In genomic region chr7:102531583-102531982, GRCh38 we compare ENCODE assay signal across 14 cellular contexts. TPM values are rescaled to one million over a fixed set of nuclear protein-coding genes. Genes with fewer than 3 reads are reported as not detected.
DNase-seq lines count a peak whose midpoint lies in the region; ATAC-seq and TF ChIP-seq lines count a peak whose summit lies in the region.
"Not testable (repeated sequence)": the region's sequence is repeated elsewhere in the genome, so short reads cannot be mapped to it uniquely, and the experiment has no call there.
"Had no signal": no experiment of that assay in that cellular context is flagged by ENCODE, and none has a peak within 500 bp of the region (broad histone marks: within the 10 kb centered on the region; RNA-seq: fewer than 3 reads in every experiment).

No MANE protein-coding gene starts in this region.

- intact Hi-C loops in CD14-positive monocyte (cut with micrococcal nuclease); activated CD4-positive, alpha-beta T cell treated with anti-CD3 and anti-CD28 coated beads, Interleukin-2, amount 10 ng/mL, durations not matched to agents 24 days and 14 days (cut with micrococcal nuclease); left ventricle myocardium inferior (cut with micrococcal nuclease); psoas muscle (cut with DNase I); upper lobe of right lung (cut with DNase I): not testable (repeated sequence)

- H3K27me3 ChIP-seq in foreskin keratinocyte; left ventricle myocardium inferior (ENCODE audit: low read depth); lung (ENCODE audit: control insufficient read depth, insufficient read depth); psoas muscle (ENCODE audit: insufficient read depth in 3 of 3, low read length in 2 of 3); upper lobe of right lung: not testable (repeated sequence)

- no CpG with 5 or more reads among the region's 7 CpGs for WGBS in lung, 2 donors
- WGBS in psoas muscle, 3 donors = no CpG with 5 or more reads among the region's 7 CpGs

- H3K36me3 Mint-ChIP-seq in CD14-positive monocyte; activated CD4-positive, alpha-beta T cell treated with anti-CD3 and anti-CD28 coated beads, Interleukin-2, amount 10 ng/mL, durations not matched to agents 24 days and 14 days (ENCODE audit: low read depth): not testable (repeated sequence)

- H3K4me1 ChIP-seq in foreskin keratinocyte; left ventricle myocardium inferior; lung (ENCODE audit: control insufficient read depth in 2 of 2, insufficient read depth in 2 of 2, low read length in 2 of 2); psoas muscle; upper lobe of right lung: not testable (repeated sequence)

- not testable (repeated sequence) for H3K27ac Mint-ChIP-seq in CD14-positive monocyte; activated CD4-positive, alpha-beta T cell treated with anti-CD3 and anti-CD28 coated beads, Interleukin-2, amount 10 ng/mL, durations not matched to agents 24 days and 14 days

- H3K36me3 ChIP-seq in left ventricle myocardium inferior; lung (ENCODE audit: control insufficient read depth in 2 of 2, insufficient read depth in 2 of 2, low read length in 2 of 2); psoas muscle (ENCODE audit: insufficient read depth in 1 of 2, low read depth in 1 of 2); upper lobe of right lung: not testable (repeated sequence)

- H3K9me3 ChIP-seq in left ventricle myocardium inferior (replicated peaks); lung (ENCODE audit: control insufficient read depth in 2 of 2, insufficient read depth in 1 of 2, low read length in 1 of 2); psoas muscle; upper lobe of right lung: not testable (repeated sequence)

- H3K27me3 Mint-ChIP-seq in CD14-positive monocyte (ENCODE audit: low read depth in 3 of 3); activated CD4-positive, alpha-beta T cell treated with anti-CD3 and anti-CD28 coated beads, Interleukin-2, amount 10 ng/mL, durations not matched to agents 24 days and 14 days: not testable (repeated sequence)

- H3K4me1 Mint-ChIP-seq in CD14-positive monocyte; activated CD4-positive, alpha-beta T cell treated with anti-CD3 and anti-CD28 coated beads, Interleukin-2, amount 10 ng/mL, durations not matched to agents 24 days and 14 days: not testable (repeated sequence)

- not testable (repeated sequence) for H3K4me3 Mint-ChIP-seq in CD14-positive monocyte; activated CD4-positive, alpha-beta T cell treated with anti-CD3 and anti-CD28 coated beads, Interleukin-2, amount 10 ng/mL, durations not matched to agents 24 days and 14 days

- not testable (repeated sequence) for TF ChIP-seq CTCF in CD14-positive monocyte (IDR thresholded peaks at IDR 0.05); foreskin keratinocyte (conservative IDR thresholded peaks at IDR 0.05); left ventricle myocardium inferior (IDR thresholded peaks at IDR 0.05; ENCODE audit: borderline replicate concordance); lung (IDR thresholded peaks at IDR 0.05; ENCODE audit: control extremely low read depth, extremely low read depth); psoas muscle (IDR thresholded peaks at IDR 0.05); upper lobe of right lung (IDR thresholded peaks at IDR 0.05)

- peak; percentile 62 for ATAC-seq in foreskin keratinocyte
- ATAC-seq in left lobe of liver = peak; percentile 22
- ATAC-seq in lung (ENCODE audit: insufficient read depth, low FRiP score); psoas muscle: not testable (repeated sequence)
- ATAC-seq in upper lobe of right lung = peak; percentile 43

- not testable (repeated sequence) for H3K27ac ChIP-seq in foreskin keratinocyte; left ventricle myocardium inferior (replicated peaks); lung (ENCODE audit: low read depth in 1 of 2, low read length in 1 of 2); psoas muscle; upper lobe of right lung

- H3K9me3 Mint-ChIP-seq in CD14-positive monocyte; activated CD4-positive, alpha-beta T cell treated with anti-CD3 and anti-CD28 coated beads, Interleukin-2, amount 10 ng/mL, durations not matched to agents 24 days and 14 days: not testable (repeated sequence)

- H3K4me3 ChIP-seq in left ventricle myocardium inferior, lung, psoas muscle, upper lobe of right lung: not testable (repeated sequence)

- DNase-seq in CD14-positive monocyte (ENCODE audit: low spot score) = peak; percentile 4
- peak; percentile 36 for DNase-seq in activated CD4-positive, alpha-beta T cell treated with anti-CD3 and anti-CD28 coated beads, Interleukin-2, amount 10 ng/mL, durations not matched to agents 24 days and 14 days
- DNase-seq in foreskin keratinocyte = not testable (repeated sequence)
- peak; percentile 15 for DNase-seq in left ventricle myocardium inferior
- peak; percentile 46 for DNase-seq in left lobe of liver (ENCODE audit: low spot score)
- peak; percentile 36 for DNase-seq in lung (ENCODE audit: low spot score)
- DNase-seq in psoas muscle = peak; percentile 6 to 30
- DNase-seq in upper lobe of right lung = peak; percentile 68

RNA-seq across cellular contexts. Expression of gene UPK3BL2, which starts 11.9 kb away (rescaled TPM):
- polyA plus RNA-seq in CD14-positive monocyte (under 1 TPM; 0.30 to 0.39 TPM), foreskin keratinocyte (1.5 and 5.2 TPM in 2 replicates), lung (10 to 100 TPM; 12.5 to 17.3 TPM), psoas muscle (1 to 10 TPM in 2 of 3 donors, under 1 TPM in 1; 0.88 to 6.2 (median 2.4) TPM)
- 14.1 and 19.2 TPM in 2 replicates for total RNA-seq in activated CD4-positive, alpha-beta T cell treated with anti-CD3 and anti-CD28 coated beads, Interleukin-2, amount 10 ng/mL, durations not matched to agents 24 days and 14 days
- total RNA-seq in foreskin keratinocyte (1.3 and 3.1 TPM in 2 replicates), left ventricle myocardium inferior (2.9 TPM), left lobe of liver (8.5 TPM), lung (10 to 100 TPM; 17.4 to 23.7 TPM), psoas muscle (10 to 100 TPM in 1 of 4 donors, 1 to 10 TPM in 3; 1.7 to 11.1 (median 4.3) TPM), upper lobe of right lung (19.3 TPM)
- total RNA-seq: G401 had no signal

RNA-seq across cellular contexts. Expression of gene RASA4B, which starts 14.0 kb away (rescaled TPM):
- polyA plus RNA-seq in CD14-positive monocyte = 10 to 100 TPM in 1 of 2 donors, 1 to 10 TPM in 1; 6.3 to 20.1 TPM
- total RNA-seq in activated CD4-positive, alpha-beta T cell treated with anti-CD3 and anti-CD28 coated beads, Interleukin-2, amount 10 ng/mL, durations not matched to agents 24 days and 14 days = 27.1 and 28.6 TPM in 2 replicates
- 0.51 and 0.53 TPM in 2 replicates for total RNA-seq in foreskin keratinocyte
- 0.16 and 0.29 TPM in 2 replicates for polyA plus RNA-seq in foreskin keratinocyte
- total RNA-seq in left ventricle myocardium inferior = 5.7 TPM
- total RNA-seq in left lobe of liver = 2.9 TPM
- total RNA-seq in lung = 10 to 100 TPM in 1 of 2 donors, 1 to 10 TPM in 1; 9.7 to 11.4 TPM
- polyA plus RNA-seq in lung = 10 to 100 TPM in 1 of 2 donors, 1 to 10 TPM in 1; 7.3 to 24.6 TPM
- total RNA-seq in psoas muscle = 100 to 1,000 TPM in 1 of 4 donors, 10 to 100 TPM in 3; 85.1 to 139 (median 88.8) TPM
- polyA plus RNA-seq in psoas muscle = 100 to 1,000 TPM in 1 of 3 donors, 10 to 100 TPM in 2; 29.5 to 116 (median 49.0) TPM
- total RNA-seq in upper lobe of right lung = 30.0 TPM

RNA-seq across cellular contexts. Expression of gene SPDYE2, which starts 19.4 kb away (rescaled TPM):
- polyA plus RNA-seq in CD14-positive monocyte = not detected
- total RNA-seq in activated CD4-positive, alpha-beta T cell treated with anti-CD3 and anti-CD28 coated beads, Interleukin-2, amount 10 ng/mL, durations not matched to agents 24 days and 14 days = 0.19 TPM in 1 of 2 replicates, not detected in the other
- total RNA-seq in foreskin keratinocyte = not detected in 2 replicates
- not detected in 2 replicates for polyA plus RNA-seq in foreskin keratinocyte
- not detected for total RNA-seq in left ventricle myocardium inferior
- total RNA-seq in left lobe of liver = not detected
- under 1 TPM; 0.23 to 0.34 TPM for total RNA-seq in lung
- polyA plus RNA-seq in lung = under 1 TPM in 1 of 2 donors, not detected in 1; 0.14 TPM
- total RNA-seq in psoas muscle = not detected
- polyA plus RNA-seq in psoas muscle = under 1 TPM; 0.05 to 0.13 (median 0.10) TPM
- total RNA-seq in upper lobe of right lung = not detected
- total RNA-seq: A673; CD8-positive, alpha-beta memory T cell; G401; GM12878; H7 had no signal
- polyA plus RNA-seq: AG04450 had no signal

RNA-seq across cellular contexts. Expression of gene POLR2J3, which starts 40.8 kb away (rescaled TPM):
- polyA plus RNA-seq in CD14-positive monocyte (10 to 100 TPM; 24.4 to 24.9 TPM), foreskin keratinocyte (65.2 and 69.6 TPM in 2 replicates), lung (100 to 1,000 TPM in 1 of 2 donors, 10 to 100 TPM in 1; 47.5 to 126 TPM), psoas muscle (10 to 100 TPM; 35.4 to 85.3 (median 46.0) TPM)
- 49.3 and 50.9 TPM in 2 replicates for total RNA-seq in activated CD4-positive, alpha-beta T cell treated with anti-CD3 and anti-CD28 coated beads, Interleukin-2, amount 10 ng/mL, durations not matched to agents 24 days and 14 days
- total RNA-seq in foreskin keratinocyte (22.0 and 30.0 TPM in 2 replicates), left ventricle myocardium inferior (8.6 TPM), left lobe of liver (15.1 TPM), lung (10 to 100 TPM; 34.5 to 51.3 TPM), psoas muscle (10 to 100 TPM in 2 of 4 donors, 1 to 10 TPM in 2; 9.3 to 14.6 (median 11.1) TPM), upper lobe of right lung (36.7 TPM)

RNA-seq across cellular contexts. Expression of gene POLR2J, which starts 52.9 kb away (rescaled TPM):
- 100 to 1,000 TPM in 1 of 2 donors, 10 to 100 TPM in 1; 65.7 to 104 TPM for polyA plus RNA-seq in CD14-positive monocyte
- 46.8 and 50.8 TPM in 2 replicates for total RNA-seq in activated CD4-positive, alpha-beta T cell treated with anti-CD3 and anti-CD28 coated beads, Interleukin-2, amount 10 ng/mL, durations not matched to agents 24 days and 14 days
- 69.9 and 80.2 TPM in 2 replicates for total RNA-seq in foreskin keratinocyte
- 114 and 126 TPM in 2 replicates for polyA plus RNA-seq in foreskin keratinocyte
- total RNA-seq in left ventricle myocardium inferior = 55.8 TPM
- 29.9 TPM for total RNA-seq in left lobe of liver
- total RNA-seq in lung = 10 to 100 TPM; 10.3 to 45.0 TPM
- 100 to 1,000 TPM in 1 of 2 donors, 10 to 100 TPM in 1; 66.2 to 151 TPM for polyA plus RNA-seq in lung
- total RNA-seq in psoas muscle = 100 to 1,000 TPM in 1 of 4 donors, 10 to 100 TPM in 3; 55.9 to 101 (median 68.2) TPM
- polyA plus RNA-seq in psoas muscle = 100 to 1,000 TPM; 115 to 229 (median 166) TPM
- 35.0 TPM for total RNA-seq in upper lobe of right lung
